Comparison of ENCODE assay signal across 8 cellular contexts in genomic region chr15:90529008-90529368, GRCh38. TPM values are rescaled to one million over a fixed set of nuclear protein-coding genes. Genes with fewer than 3 reads are reported as not detected.
DNase-seq lines count a peak whose midpoint lies in the region; ATAC-seq and TF ChIP-seq lines count a peak whose summit lies in the region.

No MANE protein-coding gene starts in this region.

- peak overlapping the region; percentile 92 for H3K27ac Mint-ChIP-seq in stimulated activated naive CD8-positive, alpha-beta T cell treated with anti-CD3 and anti-CD28 coated beads, Interleukin-15, Interleukin-2, amounts not matched to agents 100 ng/mL and 50 ng/mL, for 24 hours
- no peak overlapping the region for H3K27ac Mint-ChIP-seq in MCF 10A (ENCODE audit: low read depth, unreplicated experiment)

- H3K27me3 ChIP-seq in mononuclear cell (ENCODE audit: insufficient read depth, low read length) (no peaks in the 10 kb centered on the region), aorta (ENCODE audit: control insufficient read depth in 1 of 2, insufficient read depth in 2 of 2, low read length in 1 of 2) (no peaks in the 10 kb centered on the region)

- H3K4me3 Mint-ChIP-seq in stimulated activated naive CD8-positive, alpha-beta T cell treated with anti-CD3 and anti-CD28 coated beads, Interleukin-15, Interleukin-2, amounts not matched to agents 100 ng/mL and 50 ng/mL, for 24 hours, result peak overlapping the region; percentile 84
- peak overlapping the region; percentile 86 for H3K4me3 Mint-ChIP-seq in MCF 10A (ENCODE audit: unreplicated experiment)

- POLR2A ChIA-PET in MCF 10A (lab: Yijun Ruan, JAX), result interaction anchor here (0.7 to 1.2 kb wide), 3 partner anchors 23 to 93 kb away, joined by 3 to 5 read pairs (median 3); no protein-coding TSS in a partner anchor

- no peaks in the 10 kb centered on the region for H3K27me3 Mint-ChIP-seq in stimulated activated naive CD8-positive, alpha-beta T cell treated with anti-CD3 and anti-CD28 coated beads, Interleukin-15, Interleukin-2, amounts not matched to agents 100 ng/mL and 50 ng/mL, for 24 hours
- no peaks in the 10 kb centered on the region for H3K27me3 Mint-ChIP-seq in MCF 10A (ENCODE audit: insufficient read depth, unreplicated experiment)

- H3K9me3 ChIP-seq in mononuclear cell (ENCODE audit: low read depth, low read length) (no peaks in the 10 kb centered on the region), aorta (ENCODE audit: control insufficient read depth, low read length) (no peaks in the 10 kb centered on the region)

- no peaks in the 10 kb centered on the region for H3K36me3 Mint-ChIP-seq in stimulated activated naive CD8-positive, alpha-beta T cell treated with anti-CD3 and anti-CD28 coated beads, Interleukin-15, Interleukin-2, amounts not matched to agents 100 ng/mL and 50 ng/mL, for 24 hours (ENCODE audit: low read depth)
- H3K36me3 Mint-ChIP-seq in MCF 10A (ENCODE audit: insufficient read depth, unreplicated experiment), result peaks cover 6% of the 10 kb centered on the region

- H3K4me3 ChIP-seq in mononuclear cell (ENCODE audit: low read length) (peak overlapping the region; percentile 55), aorta (ENCODE audit: low read length in 2 of 2) (no peak overlapping the region)

- WGBS in aorta, 2 donors, result 60 to 62% methylated on average over 16 of the region's 16 CpGs

- no peak for DNase-seq in stimulated activated naive CD8-positive, alpha-beta T cell treated with anti-CD3 and anti-CD28 coated beads, Interleukin-15, Interleukin-2, amounts not matched to agents 100 U/mL and 50 U/mL, for 24 hours
- DNase-seq in MCF 10A (ENCODE audit: unreplicated experiment), result no peak
- DNase-seq in aorta, result peak in 1 of 2 donors; percentile 40
- no peak for DNase-seq in NCI-H1417 treated with DMSO at 0.1 percent for 48 hours (lab: John Stamatoyannopoulos, UW)

- H3K27ac ChIP-seq in aorta (ENCODE audit: low read depth in 1 of 2, low read length in 2 of 2), result peak overlapping the region; percentile 73 to 97

- peaks cover 36% of the 10 kb centered on the region for H3K4me1 Mint-ChIP-seq in stimulated activated naive CD8-positive, alpha-beta T cell treated with anti-CD3 and anti-CD28 coated beads, Interleukin-15, Interleukin-2, amounts not matched to agents 100 ng/mL and 50 ng/mL, for 24 hours (ENCODE audit: low read depth)
- H3K4me1 Mint-ChIP-seq in MCF 10A (ENCODE audit: insufficient read depth, unreplicated experiment), result peaks cover 29% of the 10 kb centered on the region

- TF ChIP-seq CTCF in MCF 10A (IDR thresholded peaks at IDR 0.05; ENCODE audit: unreplicated experiment), result no peak

- CTCF ChIA-PET in MCF 10A (lab: Yijun Ruan, JAX), result interaction anchor here (0.7 to 1.0 kb wide), 3 partner anchors 38 to 1137 kb away, joined by 3 read pairs; partner anchors contain the start of gene ZNF774

- peaks cover 25% of the 10 kb centered on the region for H3K4me1 ChIP-seq in mononuclear cell (ENCODE audit: insufficient read depth, low read length)
- H3K4me1 ChIP-seq in aorta (ENCODE audit: control insufficient read depth in 1 of 2, insufficient read depth in 2 of 2, low read length in 2 of 2), result peaks cover 0 to 5% of the 10 kb centered on the region in 2 donors

- BruUV-seq in MCF 10A (replicated peaks; lab: Mats Ljungman, UMichigan), result no TSS peak

- no peaks in the 10 kb centered on the region for H3K9me3 Mint-ChIP-seq in stimulated activated naive CD8-positive, alpha-beta T cell treated with anti-CD3 and anti-CD28 coated beads, Interleukin-15, Interleukin-2, amounts not matched to agents 100 ng/mL and 50 ng/mL, for 24 hours
- H3K9me3 Mint-ChIP-seq in MCF 10A (ENCODE audit: unreplicated experiment), result peaks cover 6% of the 10 kb centered on the region

- no peaks in the 10 kb centered on the region for H3K36me3 ChIP-seq in aorta (ENCODE audit: control insufficient read depth in 1 of 2, insufficient read depth in 2 of 2, low read length in 1 of 2)

- no peak for ATAC-seq in stimulated activated naive CD8-positive, alpha-beta T cell treated with anti-CD3 and anti-CD28 coated beads, Interleukin-15, Interleukin-2, amounts not matched to agents 100 U/mL and 50 U/mL, for 24 hours
- ATAC-seq in aorta (ENCODE audit: low FRiP score), result peak; percentile 4
- no peak for ATAC-seq in HG02970 (IDR thresholded peaks at IDR 0.05; ENCODE audit: low FRiP score, unreplicated experiment)
- no peak for ATAC-seq in GM21786 (IDR thresholded peaks at IDR 0.05; ENCODE audit: unreplicated experiment)

- intact Hi-C loops in MCF 10A (cut with micrococcal nuclease) (no loop called here), aorta (cut with DNase I) (no loop called here)

RNA-seq across cellular contexts. Expression of gene CRTC3, which starts 0.7 kb away (rescaled TPM):
- total RNA-seq in MCF 10A (2022), result 22.6 and 25.9 TPM in 2 replicates
- 58.2 TPM for total RNA-seq in mononuclear cell
- 10 to 100 TPM; 60.8 to 82.2 TPM for total RNA-seq in aorta
- 10 to 100 TPM; 12.9 to 27.2 TPM for polyA plus RNA-seq in aorta
